20 cellular contexts compared by ENCODE assay signal in the genomic region with DNA sequence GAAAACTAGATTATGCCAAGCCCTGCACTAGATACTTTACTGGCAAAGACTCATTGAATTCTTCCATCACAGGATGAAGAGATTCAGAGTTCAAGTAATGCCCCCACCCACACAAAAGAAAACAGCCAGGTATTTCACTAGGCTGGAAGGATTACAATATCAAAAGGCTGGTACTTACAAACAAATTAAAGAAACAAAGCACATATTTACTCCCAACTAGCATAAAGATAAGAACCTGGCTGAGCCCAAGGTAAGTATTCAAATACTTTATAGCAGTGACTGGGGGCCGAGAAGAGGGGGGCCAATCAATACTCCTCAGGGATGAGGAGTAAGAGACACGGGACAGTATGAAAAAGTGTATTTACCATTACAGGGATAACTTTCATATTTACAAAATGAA. TPM values are rescaled to one million over a fixed set of nuclear protein-coding genes. Genes with fewer than 3 reads are reported as not detected.
A peak's percentile ranks its signal among the peaks of the same experiment; 100 is the strongest.
DNase-seq lines count a peak whose midpoint lies in the region; ATAC-seq and TF ChIP-seq lines count a peak whose summit lies in the region.
"Had no signal": no experiment of that assay in that cellular context is flagged by ENCODE, and none has a peak within 500 bp of the region (broad histone marks: within the 10 kb centered on the region; RNA-seq: fewer than 3 reads in every experiment).

No MANE protein-coding gene starts in this region.

- in situ Hi-C loops in GM13977 (cut with MboI; ENCODE audit: low pct_unique_long_range_greater_than_20kb, low sequenced_read_pairs, unreplicated experiment), result no loop called here

- H3K9me3 Mint-ChIP-seq in type B pancreatic cell, result no peaks in the 10 kb centered on the region
- H3K9me3 Mint-ChIP-seq: CD8-positive, alpha-beta T cell had no signal

- no peaks in the 10 kb centered on the region for H3K27me3 ChIP-seq in H7 (ENCODE audit: control insufficient read depth, insufficient read depth, low read length)
- H3K27me3 ChIP-seq in iPS-18a (ENCODE audit: control insufficient read depth, insufficient read depth, low read length), result no peaks in the 10 kb centered on the region
- H3K27me3 ChIP-seq: BLaER1, Peyer's patch, SJSA1 had no signal

- no peak overlapping the region for H3K4me2 ChIP-seq in OCI-LY7 (ENCODE audit: low read length)
- H3K4me2 ChIP-seq: BLaER1 had no signal

- H3K4me1 Mint-ChIP-seq in type B pancreatic cell (ENCODE audit: unreplicated experiment), result peaks cover 15% of the 10 kb centered on the region

- H3K27me3 Mint-ChIP-seq in type B pancreatic cell, result no peaks in the 10 kb centered on the region

- DNase-seq in H7 (peak; percentile 63), OCI-LY7 (ENCODE audit: low spot score) (no peak), type B pancreatic cell (ENCODE audit: extremely low spot score, unreplicated experiment) (no peak), NCI-H1092 treated with DMSO at 0.1 percent for 48 hours (lab: John Stamatoyannopoulos, UW) (no peak), mucosa of descending colon (no peak), GM13977 (ENCODE audit: low spot score) (no peak)
- DNase-seq: CD8-positive, alpha-beta T cell; DND-41; GOT3; KBM-7; NCI-H1417; NCI-H1694 treated with DMSO at 0.1 percent for 48 hours; NCI-H2081 treated with DMSO at 0.1 percent for 48 hours; NCI-H2171 treated with DMSO at 0.1 percent for 48 hours; NCI-H524 treated with DMSO at 0.1 percent for 48 hours; NCI-H82; Peyer's patch had no signal

- no peak for ATAC-seq in mucosa of descending colon
- ATAC-seq: CD8-positive, alpha-beta T cell had no signal

- no peak overlapping the region for H3K27ac Mint-ChIP-seq in type B pancreatic cell
- H3K27ac Mint-ChIP-seq: CD8-positive, alpha-beta T cell had no signal

- H3K4me3 ChIP-seq in H7 (ENCODE audit: insufficient read depth, low read depth, low read length) (no peak overlapping the region), OCI-LY7 (ENCODE audit: low read depth, low read length, poor library complexity, severe bottlenecking) (no peak overlapping the region), iPS-18a (ENCODE audit: low read length) (peak overlapping the region; percentile 17), mucosa of descending colon (no peak overlapping the region)
- H3K4me3 ChIP-seq: BLaER1, Peyer's patch, SJSA1 had no signal

- peaks cover 20% of the 10 kb centered on the region; the same call in 1 of the 2 replicates for H3K79me2 ChIP-seq in OCI-LY7 (ENCODE audit: insufficient read depth, low read depth, low read length)

- intact Hi-C loops in OCI-LY7 (cut with micrococcal nuclease; ENCODE audit: unreplicated experiment), result no loop called here
- intact Hi-C loops in mucosa of descending colon (cut with DNase I, micrococcal nuclease), result no loop called here

- no peak overlapping the region for H3K9ac ChIP-seq in iPS-18a (ENCODE audit: low read length)
- H3K9ac ChIP-seq: BLaER1 had no signal

- H2AFZ ChIP-seq in OCI-LY7 (ENCODE audit: low read length), result no peak overlapping the region

- POLR2A ChIA-PET in OCI-LY7 (lab: Charles Lee), result no interaction called here

- H4K20me1 ChIP-seq in OCI-LY7 (ENCODE audit: insufficient read depth, low read length), result no peaks in the 10 kb centered on the region
- H4K20me1 ChIP-seq: BLaER1 had no signal

- H3K36me3 Mint-ChIP-seq in type B pancreatic cell, result no peaks in the 10 kb centered on the region

- CTCF ChIA-PET in OCI-LY7 (lab: Charles Lee; ENCODE audit: unreplicated experiment), result no interaction called here

- peak overlapping the region; percentile 19 for H3K4me3 Mint-ChIP-seq in type B pancreatic cell
- H3K4me3 Mint-ChIP-seq: CD8-positive, alpha-beta T cell had no signal

- H3K9me3 ChIP-seq in OCI-LY7 (ENCODE audit: low read length) (no peaks in the 10 kb centered on the region), iPS-18a (ENCODE audit: control insufficient read depth, low read depth, low read length) (no peaks in the 10 kb centered on the region), mucosa of descending colon (no peaks in the 10 kb centered on the region)
- H3K9me3 ChIP-seq: BLaER1, Peyer's patch, SJSA1 had no signal

- TF ChIP-seq CTCF in OCI-LY7 (conservative IDR thresholded peaks at IDR 0.05; ENCODE audit: low read length) (no peak), type B pancreatic cell (conservative IDR thresholded peaks at IDR 0.05) (no peak), mucosa of descending colon (IDR thresholded peaks at IDR 0.05) (no peak), GM13977 (IDR thresholded peaks at IDR 0.05; ENCODE audit: extremely low read depth, insufficient read depth, missing control alignments) (no peak)

- H3K36me3 ChIP-seq in H7 (replicated peaks; ENCODE audit: control insufficient read depth, insufficient read depth, low read length) (no peaks in the 10 kb centered on the region; the same call in 1 of the 2 replicates), OCI-LY7 (ENCODE audit: insufficient read depth, low read length) (no peaks in the 10 kb centered on the region), iPS-18a (ENCODE audit: control insufficient read depth, low read depth, low read length) (no peaks in the 10 kb centered on the region), mucosa of descending colon (ENCODE audit: low read depth) (no peaks in the 10 kb centered on the region)

- H3K4me1 ChIP-seq in OCI-LY7 (ENCODE audit: insufficient read depth, low read length, poor library complexity, severe bottlenecking), result peaks cover 14% of the 10 kb centered on the region
- peaks cover 15% of the 10 kb centered on the region for H3K4me1 ChIP-seq in iPS-18a (ENCODE audit: control insufficient read depth, low read depth, low read length)
- H3K4me1 ChIP-seq in mucosa of descending colon (ENCODE audit: low read depth), result peaks cover 25% of the 10 kb centered on the region

- BruUV-seq in OCI-LY7 (replicated peaks; lab: Mats Ljungman, UMichigan), result TSS peak; percentile 14

- H3K27ac ChIP-seq in OCI-LY7 (ENCODE audit: low read depth, low read length, poor library complexity, severe bottlenecking) (no peak overlapping the region), iPS-18a (ENCODE audit: low read length) (no peak overlapping the region)
- H3K27ac ChIP-seq: BLaER1, Peyer's patch, SJSA1 had no signal

- H3K9me2 ChIP-seq in OCI-LY7 (ENCODE audit: insufficient read depth, low read length), result no peaks in the 10 kb centered on the region

RNA-seq across cellular contexts. Expression of a gene that starts 3.7 kb away (rescaled TPM):
- total RNA-seq in H7 (2014; rRNA removed; shearing (Covaris generic)), result 57.1 and 59.7 TPM in 2 replicates
- 37.1 and 44.6 TPM in 2 replicates for total RNA-seq in OCI-LY7 (2014; rRNA removed; shearing (Covaris generic))
- 28.0 and 28.2 TPM in 2 replicates for total RNA-seq in OCI-LY7 (2022)
- total RNA-seq in type B pancreatic cell (ENCODE audit: low replicate concordance), result 20.6 and 21.3 TPM in 2 replicates
- total RNA-seq in mucosa of descending colon, result 10 to 100 TPM; 31.1 to 61.0 (median 32.9) TPM

RNA-seq across cellular contexts. Expression of a gene that starts 3.9 kb away (rescaled TPM):
- 5.4 and 5.7 TPM in 2 replicates for total RNA-seq in H7 (2014; rRNA removed; shearing (Covaris generic))
- total RNA-seq in OCI-LY7 (2014; rRNA removed; shearing (Covaris generic)), result 5.7 and 12.0 TPM in 2 replicates
- 6.0 and 6.8 TPM in 2 replicates for total RNA-seq in OCI-LY7 (2022)
- total RNA-seq in type B pancreatic cell (ENCODE audit: low replicate concordance), result 3.7 and 4.7 TPM in 2 replicates
- 1 to 10 TPM; 3.3 to 7.4 (median 5.7) TPM for total RNA-seq in mucosa of descending colon

RNA-seq across cellular contexts. Expression of a gene that starts 19.9 kb away (rescaled TPM):
- total RNA-seq in H7 (2014; rRNA removed; shearing (Covaris generic)), result 22.5 and 22.7 TPM in 2 replicates
- total RNA-seq in OCI-LY7 (2014; rRNA removed; shearing (Covaris generic)), result 0.49 and 0.79 TPM in 2 replicates
- total RNA-seq in OCI-LY7 (2022) (0.49 and 1.1 TPM in 2 replicates), type B pancreatic cell (ENCODE audit: low replicate concordance) (12.2 and 16.4 TPM in 2 replicates), mucosa of descending colon (10 to 100 TPM; 13.8 to 31.5 (median 14.0) TPM)

RNA-seq across cellular contexts. Expression of a gene that starts 26.4 kb away (rescaled TPM):
- total RNA-seq in H7 (2014; rRNA removed; shearing (Covaris generic)), result 0.42 and 0.70 TPM in 2 replicates
- not detected in 2 replicates for total RNA-seq in OCI-LY7 (2014; rRNA removed; shearing (Covaris generic))
- total RNA-seq in OCI-LY7 (2022) (not detected in 2 replicates), type B pancreatic cell (ENCODE audit: low replicate concordance) (2.1 TPM in 1 of 2 replicates, not detected in the other), mucosa of descending colon (1 to 10 TPM; 2.1 to 5.4 (median 3.1) TPM)
- total RNA-seq: SJSA1 had no signal

RNA-seq across cellular contexts. Expression of a gene that starts 27.5 kb away (rescaled TPM):
- total RNA-seq in H7 (2014; rRNA removed; shearing (Covaris generic)), result 13.3 and 17.8 TPM in 2 replicates
- 10.9 and 19.2 TPM in 2 replicates for total RNA-seq in OCI-LY7 (2014; rRNA removed; shearing (Covaris generic))
- total RNA-seq in OCI-LY7 (2022) (12.7 and 13.9 TPM in 2 replicates), type B pancreatic cell (ENCODE audit: low replicate concordance) (17.1 and 17.3 TPM in 2 replicates), mucosa of descending colon (10 to 100 TPM; 11.3 to 12.6 (median 12.4) TPM)
